12 cellular contexts compared by ENCODE assay signal in genomic region chr17:59439711-59440110, GRCh38.
DNase-seq lines count a peak whose midpoint lies in the region; ATAC-seq lines count a peak whose summit lies in the region.
"Had no signal": no experiment of that assay in that cellular context is flagged by ENCODE, and none has a peak within 500 bp of the region (broad histone marks: within the 10 kb centered on the region; RNA-seq: fewer than 3 reads in every experiment).

No MANE protein-coding gene starts in this region.

- CTCF ChIA-PET in activated naive CD4-positive, alpha-beta T cell treated with anti-CD3 and anti-CD28 coated beads for 36 hours (lab: Charles Lee), result interaction anchor here (0.6 to 8.5 kb wide), 16 partner anchors 13 to 351 kb away, joined by 3 to 101 read pairs (median 5); no protein-coding TSS in a partner anchor

- ATAC-seq in GM18520 (IDR thresholded peaks at IDR 0.05; ENCODE audit: unreplicated experiment), result no peak

- no peaks in the 10 kb centered on the region for H3K9me3 Mint-ChIP-seq in activated naive CD4-positive, alpha-beta T cell treated with anti-CD3 and anti-CD28 coated beads for 36 hours
- H3K9me3 Mint-ChIP-seq in activated T-helper 1 cell treated with anti-CD3 and anti-CD28 coated beads, Interleukin-12 subunit alpha, Interleukin-12 subunit beta, Interleukin-2, Interleukin-4 antibody, amounts not matched to agents 30 ng/mL and 10 ng/mL and 1 ng/mL, durations not matched to agents 14 hours and 24 hours and 36 hours, result no peaks in the 10 kb centered on the region
- H3K9me3 Mint-ChIP-seq: naive thymus-derived CD8-positive, alpha-beta T cell had no signal

- H3K4me3 ChIP-seq in stomach smooth muscle (ENCODE audit: low read length in 2 of 2), result no peak overlapping the region
- H3K4me3 ChIP-seq: breast epithelium, PC-9 had no signal

- peaks cover 49% of the 10 kb centered on the region for H3K4me1 Mint-ChIP-seq in activated naive CD4-positive, alpha-beta T cell treated with anti-CD3 and anti-CD28 coated beads for 36 hours (ENCODE audit: low read depth)
- peaks cover 68% of the 10 kb centered on the region for H3K4me1 Mint-ChIP-seq in activated T-helper 1 cell treated with anti-CD3 and anti-CD28 coated beads, Interleukin-12 subunit alpha, Interleukin-12 subunit beta, Interleukin-2, Interleukin-4 antibody, amounts not matched to agents 30 ng/mL and 10 ng/mL and 1 ng/mL, durations not matched to agents 14 hours and 24 hours and 36 hours (ENCODE audit: low read depth)

- H3K9ac ChIP-seq in stomach smooth muscle (ENCODE audit: low read length in 2 of 2), result peak overlapping the region in 1 of 2 donors; percentile 45

- no peaks in the 10 kb centered on the region for H3K36me3 Mint-ChIP-seq in activated naive CD4-positive, alpha-beta T cell treated with anti-CD3 and anti-CD28 coated beads for 36 hours (ENCODE audit: low read depth)
- no peaks in the 10 kb centered on the region for H3K36me3 Mint-ChIP-seq in activated T-helper 1 cell treated with anti-CD3 and anti-CD28 coated beads, Interleukin-12 subunit alpha, Interleukin-12 subunit beta, Interleukin-2, Interleukin-4 antibody, amounts not matched to agents 30 ng/mL and 10 ng/mL and 1 ng/mL, durations not matched to agents 14 hours and 24 hours and 36 hours (ENCODE audit: low read depth)
- H3K36me3 Mint-ChIP-seq: naive thymus-derived CD8-positive, alpha-beta T cell had no signal

- H3K4me1 ChIP-seq in stomach smooth muscle (ENCODE audit: control insufficient read depth, insufficient read depth, low read length), result peaks cover 22% of the 10 kb centered on the region
- H3K4me1 ChIP-seq: breast epithelium had no signal

- H3K27me3 Mint-ChIP-seq in activated naive CD4-positive, alpha-beta T cell treated with anti-CD3 and anti-CD28 coated beads for 36 hours (ENCODE audit: low read depth), result no peaks in the 10 kb centered on the region
- peaks cover under 1% of the 10 kb centered on the region for H3K27me3 Mint-ChIP-seq in activated T-helper 1 cell treated with anti-CD3 and anti-CD28 coated beads, Interleukin-12 subunit alpha, Interleukin-12 subunit beta, Interleukin-2, Interleukin-4 antibody, amounts not matched to agents 30 ng/mL and 10 ng/mL and 1 ng/mL, durations not matched to agents 14 hours and 24 hours and 36 hours (ENCODE audit: insufficient read depth)
- H3K27me3 Mint-ChIP-seq: naive thymus-derived CD8-positive, alpha-beta T cell had no signal

- no peak for DNase-seq in activated naive CD4-positive, alpha-beta T cell treated with anti-CD3 and anti-CD28 coated beads for 36 hours
- no peak for DNase-seq in activated naive CD4-positive, alpha-beta T cell (lab: John Stamatoyannopoulos, UW)
- DNase-seq in activated T-helper 1 cell treated with anti-CD3 and anti-CD28 coated beads, Interleukin-12 subunit alpha, Interleukin-12 subunit beta, Interleukin-2, Interleukin-4 antibody, amounts not matched to agents 30 ng/mL and 10 ng/mL and 1 ng/mL, durations not matched to agents 14 hours and 24 hours and 36 hours (ENCODE audit: low spot score), result no peak
- DNase-seq in iris pigment epithelial cell (ENCODE audit: low read depth) (peak; percentile 58), KG1 (lab: John Stamatoyannopoulos, UW) (no peak), DMS153 treated with DMSO at 0.1 percent for 48 hours (lab: John Stamatoyannopoulos, UW; ENCODE audit: unreplicated experiment) (no peak)
- DNase-seq: DND-41; naive thymus-derived CD8-positive, alpha-beta T cell; PC-9 had no signal

- peak overlapping the region; percentile 88 for H3K27ac Mint-ChIP-seq in activated naive CD4-positive, alpha-beta T cell treated with anti-CD3 and anti-CD28 coated beads for 36 hours
- peak overlapping the region; percentile 96 for H3K27ac Mint-ChIP-seq in activated T-helper 1 cell treated with anti-CD3 and anti-CD28 coated beads, Interleukin-12 subunit alpha, Interleukin-12 subunit beta, Interleukin-2, Interleukin-4 antibody, amounts not matched to agents 30 ng/mL and 10 ng/mL and 1 ng/mL, durations not matched to agents 14 hours and 24 hours and 36 hours

- no peaks in the 10 kb centered on the region for H3K36me3 ChIP-seq in stomach smooth muscle (ENCODE audit: control insufficient read depth in 2 of 2, insufficient read depth in 2 of 2, low read length in 2 of 2)
- H3K36me3 ChIP-seq: breast epithelium had no signal

- intact Hi-C loops in activated naive CD4-positive, alpha-beta T cell treated with anti-CD3 and anti-CD28 coated beads for 36 hours (cut with micrococcal nuclease), result loop anchor here (1.0 kb wide), 3 partner anchors 110 to 219 kb away; partner anchors contain the start of gene GDPD1
- intact Hi-C loops in activated T-helper 1 cell treated with anti-CD3 and anti-CD28 coated beads, Interleukin-12 subunit alpha, Interleukin-12 subunit beta, Interleukin-2, Interleukin-4 antibody, amounts not matched to agents 30 ng/mL and 10 ng/mL and 1 ng/mL, durations not matched to agents 14 hours and 24 hours and 36 hours (cut with micrococcal nuclease), result loop anchor here (1.0 to 10.0 kb wide), 11 partner anchors 13 to 595 kb away; partner anchors contain the start of genes CLTC, DHX40, GDPD1 and PTRH2

- no peaks in the 10 kb centered on the region for H3K27me3 ChIP-seq in stomach smooth muscle (ENCODE audit: control insufficient read depth in 1 of 2, insufficient read depth in 2 of 2, low read length in 2 of 2)
- H3K27me3 ChIP-seq: breast epithelium had no signal

- no peaks in the 10 kb centered on the region for H3K9me3 ChIP-seq in stomach smooth muscle (ENCODE audit: control insufficient read depth in 2 of 2, low read length in 2 of 2)
- H3K9me3 ChIP-seq: breast epithelium had no signal

- peak overlapping the region; percentile 74 for H3K27ac ChIP-seq in stomach smooth muscle (ENCODE audit: low read length)
- H3K27ac ChIP-seq: PC-9 had no signal

- H3K4me3 Mint-ChIP-seq in activated naive CD4-positive, alpha-beta T cell treated with anti-CD3 and anti-CD28 coated beads for 36 hours, result no peak overlapping the region
- H3K4me3 Mint-ChIP-seq in activated T-helper 1 cell treated with anti-CD3 and anti-CD28 coated beads, Interleukin-12 subunit alpha, Interleukin-12 subunit beta, Interleukin-2, Interleukin-4 antibody, amounts not matched to agents 30 ng/mL and 10 ng/mL and 1 ng/mL, durations not matched to agents 14 hours and 24 hours and 36 hours, result peak overlapping the region; percentile 74
- H3K4me3 Mint-ChIP-seq: naive thymus-derived CD8-positive, alpha-beta T cell had no signal
